In genomic region chr10:78755075-78755695, GRCh38 we compare ENCODE assay signal across 2 cellular contexts.
TF ChIP-seq lines count a peak whose summit lies in the region.

No MANE protein-coding gene starts in this region.

TF ChIP-seq in GM23338, 12 proteins besides CTCF, POLR2A, EP300 and RAD21:
- no peak for TF ChIP-seq REST (IDR thresholded peaks at IDR 0.05; ENCODE audit: unreplicated experiment)
- no peak for TF ChIP-seq EZH2phosphoT487 (IDR thresholded peaks at IDR 0.05; ENCODE audit: unreplicated experiment)

TF ChIP-seq in SK-N-SH treated with all-trans-retinoic acid at 6 μM for 48 hours, 23 proteins besides CTCF, POLR2A, EP300 and RAD21:
- no peak for TF ChIP-seq POU6F1 (CRISPR knock-in tag; IDR thresholded peaks at IDR 0.05; ENCODE audit: borderline replicate concordance, low read depth)
- TF ChIP-seq CSRNP3 (CRISPR knock-in tag; IDR thresholded peaks at IDR 0.05): no peak
- TF ChIP-seq SNAI2 (CRISPR knock-in tag; IDR thresholded peaks at IDR 0.05): no peak
- no peak; the same call in 1 of the 2 replicates for TF ChIP-seq TCF4 (CRISPR knock-in tag; IDR thresholded peaks at IDR 0.05; ENCODE audit: borderline replicate concordance)
- TF ChIP-seq ZNF8 (CRISPR knock-in tag; IDR thresholded peaks at IDR 0.05): no peak
- TF ChIP-seq RARB (CRISPR knock-in tag; IDR thresholded peaks at IDR 0.05): no peak
- TF ChIP-seq PPARA (CRISPR knock-in tag; IDR thresholded peaks at IDR 0.05; ENCODE audit: borderline replicate concordance): no peak
- TF ChIP-seq ZFP30 (CRISPR knock-in tag; IDR thresholded peaks at IDR 0.05): no peak
- TF ChIP-seq PATZ1 (CRISPR knock-in tag; IDR thresholded peaks at IDR 0.05; ENCODE audit: borderline replicate concordance): no peak
- TF ChIP-seq GLIS3 (CRISPR knock-in tag; IDR thresholded peaks at IDR 0.05): no peak
- TF ChIP-seq ZNF70 (CRISPR knock-in tag; IDR thresholded peaks at IDR 0.05): no peak
- no peak for TF ChIP-seq ZNF565 (CRISPR knock-in tag; conservative IDR thresholded peaks at IDR 0.05; ENCODE audit: low read depth)
